Comparison of ENCODE assay signal across 20 cellular contexts in the genomic region with DNA sequence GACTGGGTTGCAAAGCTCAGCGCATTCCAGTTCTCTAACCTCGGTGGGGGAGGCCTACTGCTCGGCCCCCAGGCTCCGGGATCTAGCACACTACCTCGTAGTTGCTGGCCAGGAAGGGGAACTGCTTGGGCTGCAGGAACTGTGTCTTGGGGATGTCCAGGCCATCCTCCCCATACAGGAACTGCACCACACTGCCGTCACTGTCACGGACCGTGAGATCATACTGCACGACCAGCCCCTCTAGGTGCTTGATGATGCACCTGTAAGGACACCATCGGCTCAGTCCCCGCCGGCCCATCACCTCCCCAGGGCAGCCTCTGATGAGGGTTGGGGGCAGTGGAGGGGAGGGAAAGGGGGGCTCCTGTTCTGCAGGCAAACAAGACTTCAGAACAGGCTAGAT.
"Had no signal": no experiment of that assay in that cellular context is flagged by ENCODE, and none has a peak within 500 bp of the region (broad histone marks: within the 10 kb centered on the region; RNA-seq: fewer than 3 reads in every experiment).

No MANE protein-coding gene starts in this region.

- H3K9me3 ChIP-seq: body of pancreas, colonic mucosa, left ventricle myocardium inferior, mucosa of descending colon, tibial nerve had no signal

- H3K9me3 Mint-ChIP-seq: activated naive CD8-positive, alpha-beta T cell treated with anti-CD3 and anti-CD28 coated beads for 36 hours; memory B cell; neural progenitor cell; T-cell; WTC11 had no signal

- H3K4me3 Mint-ChIP-seq: activated CD4-positive, alpha-beta T cell treated with anti-CD3 and anti-CD28 coated beads for 36 hours; activated naive CD8-positive, alpha-beta T cell treated with anti-CD3 and anti-CD28 coated beads for 36 hours; memory B cell; neural progenitor cell; T-cell; WTC11 had no signal

- ATAC-seq: activated CD4-positive, alpha-beta T cell treated with anti-CD3 and anti-CD28 coated beads for 36 hours; body of pancreas; mucosa of descending colon; SK-N-SH treated with all-trans-retinoic acid at 6 μM for 48 hours; stimulated activated naive CD8-positive, alpha-beta T cell treated with anti-CD3 and anti-CD28 coated beads, Interleukin-15, Interleukin-2, amounts not matched to agents 100 U/mL and 50 U/mL, for 24 hours; T-cell; WTC11 had no signal

- H2AFZ ChIP-seq: neural progenitor cell had no signal

- H3K27ac ChIP-seq: body of pancreas, colonic mucosa, left ventricle myocardium inferior, neural progenitor cell, tibial nerve had no signal

- H3K4me1 ChIP-seq: colonic mucosa, neural progenitor cell had no signal

- DNase-seq: activated CD4-positive, alpha-beta T cell treated with anti-CD3 and anti-CD28 coated beads for 36 hours; activated CD4-positive, alpha-beta T cell treated with anti-CD3 and anti-CD28 coated beads, Interleukin-2, amount 50 U/mL, for 48 hours; activated naive CD8-positive, alpha-beta T cell treated with anti-CD3 and anti-CD28 coated beads for 36 hours; central memory CD4-positive, alpha-beta T cell; colonic mucosa; erythroblast; hypothalamus; left ventricle myocardium inferior; mucosa of descending colon; naive B cell; stimulated activated CD4-positive, alpha-beta T cell treated with anti-CD3 and anti-CD28 coated beads, Interleukin-12 subunit alpha, Interleukin-12 subunit beta, amount 100 ng/mL, for 4 hours; stimulated activated CD4-positive, alpha-beta T cell treated with anti-CD3 and anti-CD28 coated beads, Interleukin-1b, Interleukin-23, amount 100 ng/mL, for 48 hours; stimulated activated naive CD8-positive, alpha-beta T cell treated with anti-CD3 and anti-CD28 coated beads, Interleukin-15, Interleukin-2, amounts not matched to agents 100 U/mL and 50 U/mL, for 24 hours; T-cell had no signal

- H3K27me3 Mint-ChIP-seq: activated CD4-positive, alpha-beta T cell treated with anti-CD3 and anti-CD28 coated beads for 36 hours; activated naive CD8-positive, alpha-beta T cell treated with anti-CD3 and anti-CD28 coated beads for 36 hours; memory B cell; naive B cell; T-cell had no signal

- H3K9ac ChIP-seq: neural progenitor cell had no signal

- H3K4me2 ChIP-seq: neural progenitor cell had no signal

- H3K4me1 Mint-ChIP-seq: neural progenitor cell, WTC11 had no signal

- H3K27me3 ChIP-seq: body of pancreas, colonic mucosa, neural progenitor cell, tibial nerve had no signal

- H3K4me3 ChIP-seq: body of pancreas, colonic mucosa, left ventricle myocardium inferior, mucosa of descending colon, neural progenitor cell, tibial nerve had no signal

- H3K27ac Mint-ChIP-seq: activated CD4-positive, alpha-beta T cell treated with anti-CD3 and anti-CD28 coated beads for 36 hours; activated naive CD8-positive, alpha-beta T cell treated with anti-CD3 and anti-CD28 coated beads for 36 hours had no signal
